8 cellular contexts compared by ENCODE assay signal in the genomic region with DNA sequence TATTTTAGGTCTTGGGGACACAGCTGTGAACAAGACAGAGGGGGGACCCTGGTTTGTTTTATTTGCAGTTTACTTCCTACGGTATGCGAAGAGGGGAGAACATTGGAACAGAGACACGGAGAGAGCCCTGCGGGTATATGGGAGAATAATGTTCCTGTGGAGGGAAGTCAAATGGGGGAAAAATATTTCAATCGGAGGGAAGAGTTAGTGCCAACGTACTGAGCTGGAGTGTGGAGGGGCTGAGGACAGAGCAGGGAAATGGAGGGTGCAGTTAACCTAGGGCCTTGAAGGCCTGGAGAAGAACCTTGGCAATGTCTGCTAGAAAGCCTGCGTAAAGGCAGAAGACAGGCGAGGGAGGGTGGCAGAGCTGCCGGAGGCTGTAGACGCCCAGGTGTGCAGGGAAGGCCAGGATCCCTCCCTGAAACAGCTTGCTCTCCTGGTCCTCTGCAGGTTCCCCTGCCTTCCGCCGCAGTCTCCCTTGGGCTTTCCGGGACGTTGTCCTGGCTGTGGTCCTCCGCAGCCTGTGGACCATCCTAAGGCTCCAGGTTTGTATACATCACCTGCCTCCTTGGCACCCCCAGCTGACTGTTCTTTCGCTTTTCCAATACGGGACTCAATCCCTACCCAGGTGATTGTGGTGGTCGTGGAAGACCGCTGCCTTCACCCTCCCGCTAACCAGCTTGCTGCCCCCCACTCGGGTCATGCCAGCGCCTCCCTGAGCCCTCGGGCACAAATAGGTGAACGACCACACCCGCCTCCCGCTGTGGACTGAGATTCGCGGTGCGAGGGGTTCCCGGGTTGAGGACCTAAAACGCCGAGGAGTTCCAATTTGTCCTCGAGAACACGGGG. TPM values are rescaled to one million over a fixed set of nuclear protein-coding genes. Genes with fewer than 3 reads are reported as not detected.
DNase-seq lines count a peak whose midpoint lies in the region; ATAC-seq, FAIRE-seq and TF ChIP-seq lines count a peak whose summit lies in the region.

No MANE protein-coding gene starts in this region.

- H3K27me3 ChIP-seq in bronchial epithelial cell (ENCODE audit: control insufficient read depth, insufficient read depth, low read length): no peaks in the 10 kb centered on the region
- no peaks in the 10 kb centered on the region for H3K27me3 ChIP-seq in muscle layer of colon (ENCODE audit: control insufficient read depth in 1 of 2, insufficient read depth in 2 of 2, low read length in 2 of 2)

- peaks cover 62% of the 10 kb centered on the region for H3K4me1 ChIP-seq in muscle layer of colon (ENCODE audit: insufficient read depth, low read length)

- DNase-seq in bronchial epithelial cell (ENCODE audit: low read depth): no peak
- no peak for DNase-seq in stimulated activated CD8-positive, alpha-beta memory T cell treated with anti-CD3 and anti-CD28 coated beads, Interleukin-4, amount 100 ng/mL, for 48 hours
- no peak for DNase-seq in stimulated activated CD4-positive, alpha-beta T cell treated with anti-CD3 and anti-CD28 coated beads, Interleukin-2, amount 100 ng/mL, for 24 hours
- no peak for DNase-seq in SKM-1 treated with dmso at 0.1 percent for 144 hours (lab: John Stamatoyannopoulos, UW; ENCODE audit: unreplicated experiment)

- peak overlapping the region; percentile 71 for H3K4me3 ChIP-seq in bronchial epithelial cell (ENCODE audit: low read depth, low read length)
- H3K4me3 ChIP-seq in muscle layer of colon (ENCODE audit: low read depth in 1 of 2, low read length in 2 of 2): peak overlapping the region; percentile 55 to 92

- ATAC-seq in GM19397 (IDR thresholded peaks at IDR 0.05; ENCODE audit: unreplicated experiment): peak; percentile 1
- peak; percentile 1 for ATAC-seq in HG03442 (IDR thresholded peaks at IDR 0.05; ENCODE audit: unreplicated experiment)
- no peak for ATAC-seq in HG02981 (IDR thresholded peaks at IDR 0.05; ENCODE audit: unreplicated experiment)

- H3K9me3 ChIP-seq in muscle layer of colon (ENCODE audit: low read length): no peaks in the 10 kb centered on the region

- peak overlapping the region; percentile 81 for H3K9ac ChIP-seq in muscle layer of colon (ENCODE audit: low read length)

- peaks cover 12% of the 10 kb centered on the region for H3K36me3 ChIP-seq in bronchial epithelial cell (ENCODE audit: control insufficient read depth, insufficient read depth, low read length)
- peaks cover 18% of the 10 kb centered on the region for H3K36me3 ChIP-seq in muscle layer of colon (ENCODE audit: insufficient read depth, low read length)

- no peak for FAIRE-seq in bronchial epithelial cell (lab: Jason Lieb, UNC)

- H3K27ac ChIP-seq in muscle layer of colon (ENCODE audit: low read depth, low read length): peak overlapping the region; percentile 89

- TF ChIP-seq CTCF in bronchial epithelial cell (IDR thresholded peaks at IDR 0.05; ENCODE audit: insufficient read depth, low read length, severe bottlenecking): no peak

RNA-seq across cellular contexts. Expression of a gene that starts 1.9 kb away (rescaled TPM):
- total RNA-seq in bronchial epithelial cell: 5,806 and 7,283 TPM in 2 replicates

RNA-seq across cellular contexts. Expression of a gene that starts 15.3 kb away (rescaled TPM):
- total RNA-seq in bronchial epithelial cell: 1.3 and 2.2 TPM in 2 replicates

RNA-seq across cellular contexts. Expression of a gene that starts 22.6 kb away (rescaled TPM):
- 10.3 and 26.0 TPM in 2 replicates for total RNA-seq in bronchial epithelial cell

RNA-seq across cellular contexts. Expression of a gene that starts 40.7 kb away (rescaled TPM):
- total RNA-seq in bronchial epithelial cell: 20.8 and 35.7 TPM in 2 replicates
